8 cellular contexts compared by ENCODE assay signal in the genomic region with DNA sequence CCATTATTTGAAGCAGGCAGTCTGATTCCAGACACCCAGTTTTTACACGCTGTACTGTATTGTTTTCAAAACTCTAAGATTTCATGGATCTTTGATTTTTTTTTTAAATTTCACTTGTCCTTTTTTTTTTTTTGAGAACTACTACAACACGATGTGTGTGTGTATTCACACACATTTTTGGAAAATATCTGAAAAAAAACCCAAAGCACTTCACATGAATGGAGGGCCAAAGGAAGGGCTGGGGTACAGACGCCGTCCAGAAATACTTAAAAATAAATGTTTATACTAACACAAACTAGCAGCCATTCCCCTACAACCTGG. TPM values are rescaled to one million over a fixed set of nuclear protein-coding genes. Genes with fewer than 3 reads are reported as not detected.
A peak's percentile ranks its signal among the peaks of the same experiment; 100 is the strongest.
DNase-seq lines count a peak whose midpoint lies in the region; ATAC-seq and TF ChIP-seq lines count a peak whose summit lies in the region.

No MANE protein-coding gene starts in this region.

- H3K27ac ChIP-seq in heart right ventricle (peak overlapping the region; percentile 33 to 90 (median 86)), urinary bladder (ENCODE audit: low read depth) (no peak overlapping the region)

- no peaks in the 10 kb centered on the region for H3K9me3 Mint-ChIP-seq in memory B cell

- ATAC-seq in heart right ventricle (peak in 1 of 8 donors; percentile 1), memory B cell (ENCODE audit: low read depth) (no peak), HG02571 (IDR thresholded peaks at IDR 0.05; ENCODE audit: unreplicated experiment) (no peak)

- H3K27ac Mint-ChIP-seq in memory B cell = peak overlapping the region; percentile 95

- peaks cover 0 to 33% (median 17%) of the 10 kb centered on the region in 9 donors for H3K4me1 ChIP-seq in heart right ventricle
- H3K4me1 ChIP-seq in urinary bladder (ENCODE audit: insufficient read depth) = no peaks in the 10 kb centered on the region

- H3K9me3 ChIP-seq in heart right ventricle = no peaks in the 10 kb centered on the region

- peaks cover 3% of the 10 kb centered on the region for H3K36me3 Mint-ChIP-seq in memory B cell

- H3K4me1 Mint-ChIP-seq in memory B cell = peaks cover 9% of the 10 kb centered on the region

- H3K4me3 ChIP-seq in heart right ventricle = peak overlapping the region; percentile 63 to 95 (median 84)
- peak overlapping the region; percentile 67 for H3K4me3 ChIP-seq in astrocyte of the cerebellum (ENCODE audit: low read depth, low read length)
- H3K4me3 ChIP-seq in urinary bladder (ENCODE audit: low read depth, low read length) = peak overlapping the region; percentile 96

- H3K4me3 Mint-ChIP-seq in memory B cell = peak overlapping the region; percentile 91

- DNase-seq in heart right ventricle (no peak), cardiac septum (ENCODE audit: low spot score) (no peak), astrocyte of the cerebellum (ENCODE audit: low read depth) (no peak), memory B cell (ENCODE audit: low spot score in 2 of 2) (no peak), HT-29 (ENCODE audit: low spot score) (no peak)
- DNase-seq in stimulated activated CD4-positive, alpha-beta T cell treated with anti-CD3 and anti-CD28 coated beads, Interleukin-1b, Interleukin-23, amount 100 ng/mL, for 48 hours = no peak

- no peaks in the 10 kb centered on the region for H3K27me3 ChIP-seq in heart right ventricle

- 15 to 17% methylated on average over 4 of the region's 4 CpGs for WGBS in heart right ventricle, 2 donors
- 8% methylated on average over 4 of the region's 4 CpGs for WGBS in urinary bladder

- H3K36me3 ChIP-seq in heart right ventricle (peaks cover 0 to 27% (median under 1%) of the 10 kb centered on the region in 9 donors), urinary bladder (ENCODE audit: insufficient read depth) (peaks cover 3% of the 10 kb centered on the region)

- H3K27me3 Mint-ChIP-seq in memory B cell = peaks cover 1% of the 10 kb centered on the region

- intact Hi-C loops in heart right ventricle (cut with DNase I) = loop anchor here in 3 of 10 donors (5.0 to 10.0 kb wide), 2 partner anchors 216 to 274 kb away; partner anchors contain the start of gene PPIG (in 1 of the 3)
- intact Hi-C loops in cardiac septum (cut with DNase I) = loop anchor here (1.0 to 2.0 kb wide), 2 partner anchors 26 to 225 kb away; partner anchors contain the start of genes FASTKD1 and METTL5

- TF ChIP-seq CTCF in heart right ventricle (IDR thresholded peaks at IDR 0.05) (no peak), astrocyte of the cerebellum (IDR thresholded peaks at IDR 0.05; ENCODE audit: low read depth, low read length, missing control alignments) (no peak)

- in situ Hi-C loops in astrocyte of the cerebellum (cut with HindIII; ENCODE audit: low sequenced_read_pairs) = no loop called here

RNA-seq across cellular contexts. Expression of gene SSB, which starts 0.3 kb away (rescaled TPM):
- total RNA-seq in heart right ventricle = 10 to 100 TPM; 45.7 to 66.3 (median 55.3) TPM
- polyA plus RNA-seq in heart right ventricle = 10 to 100 TPM; 44.3 to 69.6 TPM
- total RNA-seq in cardiac septum = 61.8 TPM
- 100 TPM for total RNA-seq in urinary bladder
- 91.4 TPM for polyA plus RNA-seq in urinary bladder
- 77.5 and 83.2 TPM in 2 replicates for total RNA-seq in HT-29 (2014; rRNA removed; shearing (Covaris generic))

RNA-seq across cellular contexts. Expression of gene METTL5, which starts 26.3 kb away (rescaled TPM):
- 10 to 100 TPM; 55.7 to 85.5 (median 68.0) TPM for total RNA-seq in heart right ventricle
- polyA plus RNA-seq in heart right ventricle = 10 to 100 TPM; 69.4 to 87.3 TPM
- total RNA-seq in cardiac septum = 61.5 TPM
- total RNA-seq in urinary bladder = 47.6 TPM
- 61.1 TPM for polyA plus RNA-seq in urinary bladder
- total RNA-seq in HT-29 (2014; rRNA removed; shearing (Covaris generic)) = 35.8 and 43.2 TPM in 2 replicates

RNA-seq across cellular contexts. Expression of gene UBR3, which starts 28.9 kb away (rescaled TPM):
- 100 to 1,000 TPM; 108 to 146 (median 118) TPM for total RNA-seq in heart right ventricle
- polyA plus RNA-seq in heart right ventricle = 10 to 100 TPM; 21.0 to 77.6 TPM
- total RNA-seq in cardiac septum = 87.5 TPM
- total RNA-seq in urinary bladder = 172 TPM
- polyA plus RNA-seq in urinary bladder = 19.7 TPM
- total RNA-seq in HT-29 (2014; rRNA removed; shearing (Covaris generic)) = 9.6 and 11.4 TPM in 2 replicates
